In genomic region chr16:66486773-66487579, GRCh38 we compare ENCODE assay signal across 10 cellular contexts. TPM values are rescaled to one million over a fixed set of nuclear protein-coding genes. Genes with fewer than 3 reads are reported as not detected.
DNase-seq lines count a peak whose midpoint lies in the region; ATAC-seq and TF ChIP-seq lines count a peak whose summit lies in the region.
"Had no signal": no experiment of that assay in that cellular context is flagged by ENCODE, and none has a peak within 500 bp of the region (broad histone marks: within the 10 kb centered on the region; RNA-seq: fewer than 3 reads in every experiment).

No MANE protein-coding gene starts in this region.

- POLR2A ChIA-PET in MCF 10A (lab: Yijun Ruan, JAX), result interaction anchor here (0.6 to 2.5 kb wide), 6 partner anchors 16 to 134 kb away, joined by 3 to 9 read pairs (median 6); no protein-coding TSS in a partner anchor

- H3K27me3 ChIP-seq in left lung (no peaks in the 10 kb centered on the region), upper lobe of right lung (no peaks in the 10 kb centered on the region)
- H3K27me3 ChIP-seq: SJSA1 had no signal

- intact Hi-C loops in MCF 10A (cut with micrococcal nuclease) (loop anchor here (2.0 kb wide), 1 partner anchor 16 kb away; no protein-coding TSS in a partner anchor), left lung (cut with DNase I) (loop anchor here in 1 of 2 donors (10.0 kb wide), 1 partner anchor 118 kb away; the partner anchor contains the start of gene CMTM3), upper lobe of right lung (cut with DNase I) (loop anchor here (10.0 kb wide), 1 partner anchor 82 kb away; no protein-coding TSS in a partner anchor)

- no peaks in the 10 kb centered on the region for H3K9me3 Mint-ChIP-seq in MCF 10A (ENCODE audit: unreplicated experiment)
- H3K9me3 Mint-ChIP-seq: CD4-positive, alpha-beta T cell had no signal

- H3K27me3 Mint-ChIP-seq in MCF 10A (ENCODE audit: insufficient read depth, unreplicated experiment), result no peaks in the 10 kb centered on the region
- H3K27me3 Mint-ChIP-seq: CD4-positive, alpha-beta T cell had no signal

- BruUV-seq in MCF 10A (replicated peaks; lab: Mats Ljungman, UMichigan), result no TSS peak

- H3K27ac ChIP-seq in left lung (peak overlapping the region; percentile 42 to 76), upper lobe of right lung (peak overlapping the region; percentile 63)
- H3K27ac ChIP-seq: SJSA1 had no signal

- peaks cover 6% of the 10 kb centered on the region for H3K36me3 Mint-ChIP-seq in MCF 10A (ENCODE audit: insufficient read depth, unreplicated experiment)

- H3K4me1 ChIP-seq in left lung (peaks cover 9 to 31% of the 10 kb centered on the region in 2 donors), upper lobe of right lung (peaks cover 12% of the 10 kb centered on the region)
- H3K4me1 ChIP-seq: SJSA1 had no signal

- TF ChIP-seq CTCF in MCF 10A (IDR thresholded peaks at IDR 0.05; ENCODE audit: unreplicated experiment) (no peak), left lung (IDR thresholded peaks at IDR 0.05) (no peak), upper lobe of right lung (IDR thresholded peaks at IDR 0.05) (no peak)

- H3K4me3 ChIP-seq in left lung (no peak overlapping the region), upper lobe of right lung (no peak overlapping the region)
- H3K4me3 ChIP-seq: SJSA1 had no signal

- peak overlapping the region; percentile 55 for H3K27ac Mint-ChIP-seq in MCF 10A (ENCODE audit: low read depth, unreplicated experiment)
- H3K27ac Mint-ChIP-seq: CD4-positive, alpha-beta T cell had no signal

- H3K4me3 Mint-ChIP-seq in MCF 10A (ENCODE audit: unreplicated experiment), result no peak overlapping the region
- H3K4me3 Mint-ChIP-seq: CD4-positive, alpha-beta T cell had no signal

- DNase-seq in activated CD8-positive, alpha-beta memory T cell treated with anti-CD3 and anti-CD28 coated beads for 24 hours, result peak; percentile 51
- no peak for DNase-seq in activated CD8-positive, alpha-beta memory T cell treated with anti-CD3 and anti-CD28 coated beads, Interleukin-2, amount 50 U/mL, for 4 hours
- DNase-seq in MCF 10A (ENCODE audit: unreplicated experiment), result peak; percentile 69
- DNase-seq in left lung, result no peak
- no peak for DNase-seq in upper lobe of right lung
- DNase-seq in superior temporal gyrus (ENCODE audit: extremely low spot score), result no peak
- no peak for DNase-seq in GM19238 (ENCODE audit: insufficient read length, low spot score)

- CTCF ChIA-PET in MCF 10A (lab: Yijun Ruan, JAX), result interaction anchor here (0.6 to 11.3 kb wide), 8 partner anchors 13 to 381 kb away, joined by 3 to 189 read pairs (median 4); no protein-coding TSS in a partner anchor

- peak; percentile 56 for ATAC-seq in left lung
- peak; percentile 63 for ATAC-seq in upper lobe of right lung
- ATAC-seq in GM19023 (IDR thresholded peaks at IDR 0.05; ENCODE audit: unreplicated experiment), result no peak

- H3K9me3 ChIP-seq in left lung (no peaks in the 10 kb centered on the region), upper lobe of right lung (no peaks in the 10 kb centered on the region)
- H3K9me3 ChIP-seq: SJSA1 had no signal

- peaks cover 32% of the 10 kb centered on the region for H3K4me1 Mint-ChIP-seq in MCF 10A (ENCODE audit: insufficient read depth, unreplicated experiment)

- H3K36me3 ChIP-seq in left lung, result no peaks in the 10 kb centered on the region
- no peaks in the 10 kb centered on the region for H3K36me3 ChIP-seq in upper lobe of right lung
- H3K36me3 ChIP-seq: SJSA1 had no signal

RNA-seq across cellular contexts. Expression of gene BEAN1, which starts 59.9 kb away (rescaled TPM):
- total RNA-seq in MCF 10A (2022) (1.1 and 2.7 TPM in 2 replicates), left lung (1 to 10 TPM in 1 of 2 donors, under 1 TPM in 1; 0.65 to 2.0 TPM), upper lobe of right lung (0.87 TPM)
- total RNA-seq: CD4-positive, alpha-beta T cell; SJSA1 had no signal

Comparison
In these comparisons a context has a peak if more than half of its experiments do, and no peak if none do; other contexts are left out.
1. DNase-seq: peak in activated CD8-positive, alpha-beta memory T cell treated with anti-CD3 and anti-CD28 coated beads for 24 hours (single experiment) and MCF 10A (single experiment); none in activated CD8-positive, alpha-beta memory T cell treated with anti-CD3 and anti-CD28 coated beads, Interleukin-2, amount 50 U/mL, for 4 hours (single experiment), left lung (0 of 2), upper lobe of right lung (single experiment), superior temporal gyrus (single experiment) and GM19238 (single experiment).